ENCODE assay signal across 30 cellular contexts in genomic region chr2:9939587-9940485, GRCh38. TPM values are rescaled to one million over a fixed set of nuclear protein-coding genes. Genes with fewer than 3 reads are reported as not detected.
DNase-seq lines count a peak whose midpoint lies in the region; ATAC-seq and TF ChIP-seq lines count a peak whose summit lies in the region.
"Had no signal": no experiment of that assay in that cellular context is flagged by ENCODE, and none has a peak within 500 bp of the region (broad histone marks: within the 10 kb centered on the region; RNA-seq: fewer than 3 reads in every experiment).

No MANE protein-coding gene starts in this region.

- H3K4me3 ChIP-seq in astrocyte of the spinal cord (ENCODE audit: low read depth, low read length) (no peak overlapping the region), lower lobe of right lung (no peak overlapping the region), vagina (no peak overlapping the region)
- H3K4me3 ChIP-seq: A549, left ventricle myocardium inferior, neural progenitor cell, prostate gland, transverse colon had no signal

- H3K4me1 ChIP-seq in lower lobe of right lung, result peaks cover 18% of the 10 kb centered on the region
- peaks cover 4% of the 10 kb centered on the region for H3K4me1 ChIP-seq in vagina
- H3K4me1 ChIP-seq: left ventricle myocardium inferior had no signal

- ATAC-seq in lower lobe of right lung (peak; percentile 84 to 90), omental fat pad (ENCODE audit: low FRiP score) (no peak)
- ATAC-seq: esophagus mucosa; Panc1; stimulated activated naive CD8-positive, alpha-beta T cell treated with anti-CD3 and anti-CD28 coated beads, Interleukin-15, amount 100 ng/mL, for 72 hours had no signal

- H3K27me3 ChIP-seq in lower lobe of right lung (ENCODE audit: low read depth) (peaks cover 6% of the 10 kb centered on the region), vagina (no peaks in the 10 kb centered on the region)
- H3K27me3 ChIP-seq: brain microvascular endothelial cell had no signal

- H3K36me3 ChIP-seq in lower lobe of right lung, result no peaks in the 10 kb centered on the region
- H3K36me3 ChIP-seq in vagina, result no peaks in the 10 kb centered on the region
- H3K36me3 ChIP-seq: brain microvascular endothelial cell, left ventricle myocardium inferior, neural progenitor cell, prostate gland had no signal

- H3K9me3 ChIP-seq in lower lobe of right lung, result no peaks in the 10 kb centered on the region
- H3K9me3 ChIP-seq in vagina, result no peaks in the 10 kb centered on the region
- H3K9me3 ChIP-seq: A549, left ventricle myocardium inferior, prostate gland, transverse colon had no signal

- intact Hi-C loops in lower lobe of right lung (cut with DNase I), result no loop called here
- intact Hi-C loops in vagina (cut with DNase I), result no loop called here

- peak; percentile 25 for DNase-seq in NCI-H345 (lab: John Stamatoyannopoulos, UW)
- no peak for DNase-seq in NCI-H345 treated with DMSO at 0.1 percent for 48 hours (lab: John Stamatoyannopoulos, UW; ENCODE audit: unreplicated experiment)
- DNase-seq in astrocyte of the spinal cord (ENCODE audit: low read depth, low spot score), result peak; percentile 10
- no peak for DNase-seq in lower lobe of right lung
- no peak for DNase-seq in vagina (ENCODE audit: extremely low spot score in 2 of 2)
- no peak for DNase-seq in omental fat pad (ENCODE audit: low spot score)
- no peak for DNase-seq in mesenteric fat pad (ENCODE audit: low spot score)
- no peak for DNase-seq in SKM-1 treated with dmso at 0.1 percent for 144 hours (lab: John Stamatoyannopoulos, UW; ENCODE audit: unreplicated experiment)
- DNase-seq: activated CD4-positive, alpha-beta T cell treated with anti-CD3 and anti-CD28 coated beads for 1 hour; activated CD8-positive, alpha-beta T cell treated with anti-CD3 and anti-CD28 coated beads, Interleukin-2, amount 10 ng/mL, durations not matched to agents 7 days and 5 days; activated gamma-delta T cell; activated T-cell treated with anti-CD3 and anti-CD28 coated beads for 4 hours; brain microvascular endothelial cell; DMS53; effector CD4-positive, alpha-beta T cell; hippocampal formation; immature natural killer cell; left ventricle myocardium inferior; NCI-H1048; NCI-H1930; NK-92 treated with Interleukin-12 subunit alpha and Interleukin-12 subunit beta, amount 100 ng/mL, for 24 hours; SIG-M5; stimulated activated naive CD8-positive, alpha-beta T cell treated with anti-CD3 and anti-CD28 coated beads, Interleukin-15, amount 100 ng/mL, for 72 hours; T-helper 1 cell; transverse colon had no signal

- in situ Hi-C loops in astrocyte of the spinal cord (cut with HindIII; ENCODE audit: low sequenced_read_pairs), result no loop called here

- TF ChIP-seq POLR2A in vagina (IDR thresholded peaks at IDR 0.05), result no peak

- TF ChIP-seq CTCF in astrocyte of the spinal cord (IDR thresholded peaks at IDR 0.05; ENCODE audit: low read depth, low read length) (no peak), lower lobe of right lung (IDR thresholded peaks at IDR 0.05) (no peak), vagina (IDR thresholded peaks at IDR 0.05) (no peak), omental fat pad (IDR thresholded peaks at IDR 0.05) (no peak)

- H3K27ac ChIP-seq in lower lobe of right lung, result no peak overlapping the region
- H3K27ac ChIP-seq in vagina, result peak overlapping the region; percentile 45
- H3K27ac ChIP-seq: A549, brain microvascular endothelial cell, left ventricle myocardium inferior, neural progenitor cell, transverse colon had no signal

RNA-seq across cellular contexts. Expression of gene GRHL1, which starts 11.7 kb away (rescaled TPM):
- total RNA-seq in lower lobe of right lung (6.5 TPM), vagina (126 TPM), omental fat pad (10 to 100 TPM in 1 of 4 donors, 1 to 10 TPM in 2, under 1 TPM in 1; 0.95 to 15.1 (median 5.1) TPM), mesenteric fat pad (18.0 TPM)

Comparison
In these comparisons a context has a peak if more than half of its experiments do, and no peak if none do; other contexts are left out.
1. DNase-seq: peak in NCI-H345 (single experiment) and astrocyte of the spinal cord (single experiment); none in NCI-H345 treated with DMSO at 0.1 percent for 48 hours (single experiment), lower lobe of right lung (single experiment), vagina (0 of 2), omental fat pad (single experiment), mesenteric fat pad (single experiment) and SKM-1 treated with dmso at 0.1 percent for 144 hours (single experiment).